Comparison of ENCODE assay signal across 9 cellular contexts in genomic region chr10:61939575-61940301, GRCh38. TPM values are rescaled to one million over a fixed set of nuclear protein-coding genes. Genes with fewer than 3 reads are reported as not detected.
DNase-seq lines count a peak whose midpoint lies in the region; ATAC-seq, FAIRE-seq and TF ChIP-seq lines count a peak whose summit lies in the region.
"Had no signal": no experiment of that assay in that cellular context is flagged by ENCODE, and none has a peak within 500 bp of the region (broad histone marks: within the 10 kb centered on the region; RNA-seq: fewer than 3 reads in every experiment).

No MANE protein-coding gene starts in this region.

- peak overlapping the region; percentile 95 for H3K27ac Mint-ChIP-seq in activated naive CD8-positive, alpha-beta T cell treated with anti-CD3 and anti-CD28 coated beads, Interleukin-2, amount 50 U/mL, for 24 hours

- TF ChIP-seq POLR2A in H54 (IDR thresholded peaks at IDR 0.05; ENCODE audit: low read depth, low read length), result no peak

- H3K27me3 Mint-ChIP-seq in activated naive CD8-positive, alpha-beta T cell treated with anti-CD3 and anti-CD28 coated beads, Interleukin-2, amount 50 U/mL, for 24 hours, result no peaks in the 10 kb centered on the region

- H3K9me3 Mint-ChIP-seq in activated naive CD8-positive, alpha-beta T cell treated with anti-CD3 and anti-CD28 coated beads, Interleukin-2, amount 50 U/mL, for 24 hours, result no peaks in the 10 kb centered on the region

- H3K4me1 Mint-ChIP-seq in activated naive CD8-positive, alpha-beta T cell treated with anti-CD3 and anti-CD28 coated beads, Interleukin-2, amount 50 U/mL, for 24 hours, result peaks cover 91% of the 10 kb centered on the region

- FAIRE-seq in H54 (lab: Jason Lieb, UNC), result peak; percentile 99

- peaks cover 43% of the 10 kb centered on the region for H3K36me3 Mint-ChIP-seq in activated naive CD8-positive, alpha-beta T cell treated with anti-CD3 and anti-CD28 coated beads, Interleukin-2, amount 50 U/mL, for 24 hours (ENCODE audit: low read depth)

- no peak for ATAC-seq in activated naive CD8-positive, alpha-beta T cell treated with anti-CD3 and anti-CD28 coated beads, Interleukin-2, amount 50 U/mL, for 24 hours
- no peak for ATAC-seq in GM19397 (IDR thresholded peaks at IDR 0.05; ENCODE audit: unreplicated experiment)

- H3K4me3 Mint-ChIP-seq in activated naive CD8-positive, alpha-beta T cell treated with anti-CD3 and anti-CD28 coated beads, Interleukin-2, amount 50 U/mL, for 24 hours, result peak overlapping the region; percentile 62

- in situ Hi-C loops in G401 (cut with HindIII; ENCODE audit: low sequenced_read_pairs), result no loop called here

- DNase-seq in A172 (ENCODE audit: low spot score), result peak; percentile 80
- DNase-seq in H54 (ENCODE audit: insufficient read length, low spot score), result no peak
- DNase-seq in activated naive CD8-positive, alpha-beta T cell treated with anti-CD3 and anti-CD28 coated beads, Interleukin-2, amount 50 U/mL, for 24 hours, result no peak
- DNase-seq in kidney tubule cell (ENCODE audit: low spot score), result peak; percentile 65
- DNase-seq in G401 (ENCODE audit: low spot score), result no peak
- DNase-seq in germinal center (ENCODE audit: low spot score), result no peak
- no peak for DNase-seq in NCI-H526 treated with DMSO at 0.1 percent for 48 hours (lab: John Stamatoyannopoulos, UW)
- DNase-seq: GF-D8 had no signal

RNA-seq across cellular contexts. Expression of gene ARID5B, which starts 38.2 kb away (rescaled TPM):
- total RNA-seq in A172 (2014; rRNA removed; shearing (Covaris generic)), result 17.6 and 18.0 TPM in 2 replicates
- total RNA-seq in G401 (2014; rRNA removed; shearing (Covaris generic)), result 8.6 and 12.4 TPM in 2 replicates

Comparison
In these comparisons a context has a peak if more than half of its experiments do, and no peak if none do; other contexts are left out.
1. DNase-seq: peak in A172 (single experiment) and kidney tubule cell (single experiment); none in H54 (single experiment), activated naive CD8-positive, alpha-beta T cell treated with anti-CD3 and anti-CD28 coated beads, Interleukin-2, amount 50 U/mL, for 24 hours (single experiment), G401 (single experiment), germinal center (single experiment) and NCI-H526 treated with DMSO at 0.1 percent for 48 hours (single experiment).